In genomic region chr4:80111276-80111675, GRCh38 we compare ENCODE assay signal across 8 cellular contexts.
"Had no signal": no experiment of that assay in that cellular context is flagged by ENCODE, and none has a peak within 500 bp of the region (broad histone marks: within the 10 kb centered on the region; RNA-seq: fewer than 3 reads in every experiment).

No MANE protein-coding gene starts in this region.

- H3K4me3 ChIP-seq: GM23248, GM23338 had no signal

- H3K9ac ChIP-seq: GM23248 had no signal

- H3K4me2 ChIP-seq: GM23338 had no signal

- H2AFZ ChIP-seq: GM23248, GM23338 had no signal

- ATAC-seq: GM23338, HCT116 had no signal

- DNase-seq: GM23248, GOT3, H7, H9, HCEC 1CT, HFFc6 had no signal

- H3K27ac ChIP-seq: GM23248 had no signal
